In the genomic region with DNA sequence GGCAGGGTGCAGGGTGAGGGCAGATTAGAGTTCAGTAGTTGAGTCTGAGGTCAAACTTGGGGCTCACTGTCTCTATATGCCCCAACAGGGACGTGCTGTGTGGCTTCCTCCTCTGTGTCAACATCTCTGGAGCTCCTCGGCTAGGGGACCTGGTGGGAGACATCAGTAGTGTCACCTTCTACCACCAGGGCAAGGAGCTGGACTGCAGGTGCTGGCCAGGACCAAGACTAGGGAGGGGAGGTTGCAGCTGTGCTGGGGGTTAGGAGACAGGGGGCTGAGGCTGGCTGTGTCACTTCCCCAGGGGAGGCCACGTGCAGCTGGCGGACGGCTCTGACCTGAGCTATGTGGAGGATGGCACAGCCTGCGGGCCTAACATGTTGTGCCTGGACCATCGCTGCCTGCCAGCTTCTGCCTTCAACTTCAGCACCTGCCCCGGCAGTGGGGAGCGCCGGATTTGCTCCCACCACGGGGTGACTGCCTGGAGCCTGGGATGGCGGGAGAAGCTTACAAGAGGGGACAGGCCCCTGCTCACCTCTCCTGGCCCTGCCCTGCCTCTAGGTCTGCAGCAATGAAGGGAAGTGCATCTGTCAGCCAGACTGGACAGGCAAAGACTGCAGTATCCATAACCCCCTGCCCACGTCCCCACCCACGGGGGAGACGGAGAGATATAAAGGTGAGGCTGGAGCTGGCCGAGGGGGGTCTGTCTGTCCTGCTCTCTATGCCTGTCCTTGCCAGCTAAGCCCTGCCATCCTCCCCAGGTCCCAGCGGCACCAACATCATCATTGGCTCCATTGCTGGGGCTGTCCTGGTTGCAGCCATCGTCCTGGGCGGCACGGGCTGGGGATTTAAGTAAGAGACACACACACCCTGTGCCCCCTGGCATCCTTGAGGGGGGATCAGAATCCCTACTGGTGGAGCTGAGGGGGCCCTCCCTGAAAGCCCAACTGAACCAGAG, we compare ENCODE assay signal across 29 cellular contexts. TPM values are rescaled to one million over a fixed set of nuclear protein-coding genes. Genes with fewer than 3 reads are reported as not detected.
DNase-seq lines count a peak whose midpoint lies in the region; ATAC-seq and TF ChIP-seq lines count a peak whose summit lies in the region.
"Had no signal": no experiment of that assay in that cellular context is flagged by ENCODE, and none has a peak within 500 bp of the region (broad histone marks: within the 10 kb centered on the region; RNA-seq: fewer than 3 reads in every experiment).

No MANE protein-coding gene starts in this region.

- H3K27me3 ChIP-seq in CD4-positive, alpha-beta T cell (ENCODE audit: control insufficient read depth, insufficient read depth, low read length), result no peaks in the 10 kb centered on the region

- no peaks in the 10 kb centered on the region for H3K36me3 Mint-ChIP-seq in CD4-positive, alpha-beta T cell (ENCODE audit: low read depth)
- H3K36me3 Mint-ChIP-seq: memory B cell had no signal

- H3K27me3 Mint-ChIP-seq in CD4-positive, alpha-beta T cell, result peaks cover 9% of the 10 kb centered on the region
- H3K27me3 Mint-ChIP-seq: central memory CD8-positive, alpha-beta T cell had no signal

- CTCF ChIA-PET in CD4-positive, alpha-beta T cell (lab: Charles Lee), result interaction anchor here (1.4 to 2.3 kb wide), 3 partner anchors 21 to 91 kb away, joined by 3 to 13 read pairs (median 7); no protein-coding TSS in a partner anchor

- H3K9me3 Mint-ChIP-seq in CD4-positive, alpha-beta T cell, result no peaks in the 10 kb centered on the region
- H3K9me3 Mint-ChIP-seq: activated T-cell treated with anti-CD3 and anti-CD28 coated beads, Interleukin-2, amount 50 U/mL, for 24 hours; central memory CD8-positive, alpha-beta T cell; memory B cell; nephron progenitor cell; stimulated activated naive CD8-positive, alpha-beta T cell treated with anti-CD3 and anti-CD28 coated beads, Interleukin-15, amount 100 ng/mL, for 72 hours had no signal

- H3K4me3 Mint-ChIP-seq in CD4-positive, alpha-beta T cell, result peak overlapping the region; percentile 76
- H3K4me3 Mint-ChIP-seq: activated CD8-positive, alpha-beta T cell treated with anti-CD3 and anti-CD28 coated beads, Interleukin-2, amount 10 ng/mL, durations not matched to agents 7 days and 5 days; activated T-cell treated with anti-CD3 and anti-CD28 coated beads, Interleukin-2, amount 50 U/mL, for 24 hours; memory B cell; nephron progenitor cell had no signal

- H3K27ac ChIP-seq in CD4-positive, alpha-beta T cell (ENCODE audit: low read depth, low read length), result no peak overlapping the region
- H3K27ac ChIP-seq: esophagus squamous epithelium, psoas muscle had no signal

- intact Hi-C loops in CD4-positive, alpha-beta T cell (cut with DNase I, micrococcal nuclease), result loop anchor here in 1 of 2 experiments (5.0 kb wide), 2 partner anchors 190 to 420 kb away; a partner anchor contains a TSS

- ATAC-seq in CD4-positive, alpha-beta T cell (ENCODE audit: poor library complexity), result no peak
- ATAC-seq: activated CD8-positive, alpha-beta T cell treated with anti-CD3 and anti-CD28 coated beads, Interleukin-2, amount 10 ng/mL, durations not matched to agents 7 days and 5 days; gastroesophageal sphincter; PC-3; psoas muscle; stimulated activated naive CD8-positive, alpha-beta T cell treated with anti-CD3 and anti-CD28 coated beads, Interleukin-15, amount 100 ng/mL, for 72 hours had no signal

- DNase-seq in Ammon's horn (ENCODE audit: low spot score), result peak; percentile 3
- no peak for DNase-seq in CD4-positive, alpha-beta T cell
- DNase-seq in RPMI8226, result peak; percentile 7
- DNase-seq in islet precursor cell, result peak; percentile 60
- no peak for DNase-seq in H4 (ENCODE audit: low spot score)
- no peak for DNase-seq in AML-193 (lab: John Stamatoyannopoulos, UW)
- DNase-seq in NCI-H1105 (lab: John Stamatoyannopoulos, UW), result no peak
- no peak for DNase-seq in medulla oblongata (ENCODE audit: extremely low spot score)
- DNase-seq: activated CD8-positive, alpha-beta T cell treated with anti-CD3 and anti-CD28 coated beads, Interleukin-2, amount 10 ng/mL, durations not matched to agents 7 days and 5 days; activated naive CD4-positive, alpha-beta T cell treated with Interleukin-2 at 50 U/mL for 16 hours; activated T-cell treated with anti-CD3 and anti-CD28 coated beads, Interleukin-2, amount 50 U/mL, for 24 hours; effector CD8-positive, alpha-beta T cell; esophagus squamous epithelium; Karpas-422; kidney glomerular epithelial cell; NCI-H1048; NCI-H2029; NCI-H226; NCI-H82; nephron progenitor cell; PC-3; psoas muscle; small intestine; stimulated activated CD4-positive, alpha-beta T cell treated with anti-CD3 and anti-CD28 coated beads, Interleukin-2, amount 100 ng/mL, for 48 hours; stimulated activated naive CD8-positive, alpha-beta T cell treated with anti-CD3 and anti-CD28 coated beads, Interleukin-15, amount 100 ng/mL, for 72 hours; trophoblast cell had no signal

- no peak overlapping the region for H3K27ac Mint-ChIP-seq in CD4-positive, alpha-beta T cell
- H3K27ac Mint-ChIP-seq: activated CD8-positive, alpha-beta T cell treated with anti-CD3 and anti-CD28 coated beads, Interleukin-2, amount 10 ng/mL, durations not matched to agents 7 days and 5 days; activated T-cell treated with anti-CD3 and anti-CD28 coated beads, Interleukin-2, amount 50 U/mL, for 24 hours; memory B cell; nephron progenitor cell; stimulated activated naive CD8-positive, alpha-beta T cell treated with anti-CD3 and anti-CD28 coated beads, Interleukin-15, amount 100 ng/mL, for 72 hours had no signal

- TF ChIP-seq CTCF in CD4-positive, alpha-beta T cell (IDR thresholded peaks at IDR 0.05), result no peak

- peaks cover 17% of the 10 kb centered on the region for H3K4me1 Mint-ChIP-seq in CD4-positive, alpha-beta T cell (ENCODE audit: low read depth)

- H3K9me3 ChIP-seq in CD4-positive, alpha-beta T cell (ENCODE audit: control insufficient read depth, low read length), result no peaks in the 10 kb centered on the region
- H3K9me3 ChIP-seq: esophagus squamous epithelium, gastroesophageal sphincter, psoas muscle had no signal

- POLR2A ChIA-PET in CD4-positive, alpha-beta T cell (lab: Charles Lee), result interaction anchor here (0.9 to 1.1 kb wide), 2 partner anchors 85 to 122 kb away, joined by 3 read pairs; a partner anchor contains a TSS

RNA-seq across cellular contexts. Expression of a gene that starts 18.9 kb away (rescaled TPM):
- total RNA-seq in CD4-positive, alpha-beta T cell, result under 1 TPM; 0.16 to 0.47 TPM
- 1.4 and 2.3 TPM in 2 replicates for total RNA-seq in H4 (2014; rRNA removed; shearing (Covaris generic))

RNA-seq across cellular contexts. Expression of a gene that starts 52.4 kb away (rescaled TPM):
- total RNA-seq in CD4-positive, alpha-beta T cell, result not detected
- 8.2 and 8.8 TPM in 2 replicates for total RNA-seq in H4 (2014; rRNA removed; shearing (Covaris generic))

Comparison
In these comparisons a context has a peak if more than half of its experiments do, and no peak if none do; other contexts are left out.
1. DNase-seq: peak in Ammon's horn (single experiment), RPMI8226 (single experiment) and islet precursor cell (single experiment); none in CD4-positive, alpha-beta T cell (0 of 10), H4 (single experiment), AML-193 (0 of 2), NCI-H1105 (single experiment) and medulla oblongata (single experiment).